Comparison of ENCODE assay signal across 17 cellular contexts in genomic region chr5:14242871-14243383, GRCh38.
A peak's percentile ranks its signal among the peaks of the same experiment; 100 is the strongest.
DNase-seq lines count a peak whose midpoint lies in the region; ATAC-seq and TF ChIP-seq lines count a peak whose summit lies in the region.
"Had no signal": no experiment of that assay in that cellular context is flagged by ENCODE, and none has a peak within 500 bp of the region (broad histone marks: within the 10 kb centered on the region; RNA-seq: fewer than 3 reads in every experiment).

No MANE protein-coding gene starts in this region.

- TF ChIP-seq EP300 in tibial nerve (IDR thresholded peaks at IDR 0.05) = no peak

- POLR2A ChIA-PET in Panc1 (lab: Charles Lee) = interaction anchor here (0.6 kb wide), 1 partner anchor 96 kb away, joined by 3 read pairs; no protein-coding TSS in a partner anchor

- CTCF ChIA-PET in Panc1 (lab: Charles Lee) = interaction anchor here (0.6 kb wide), 1 partner anchor 41 kb away, joined by 7 read pairs; no protein-coding TSS in a partner anchor

- no peaks in the 10 kb centered on the region for H3K27me3 ChIP-seq in heart left ventricle
- no peaks in the 10 kb centered on the region for H3K27me3 ChIP-seq in Panc1 (ENCODE audit: control insufficient read depth, insufficient read depth, low read length)
- H3K27me3 ChIP-seq in left lung = no peaks in the 10 kb centered on the region
- H3K27me3 ChIP-seq in upper lobe of right lung = no peaks in the 10 kb centered on the region
- H3K27me3 ChIP-seq in tibial nerve = no peaks in the 10 kb centered on the region
- H3K27me3 ChIP-seq: BLaER1 had no signal

- DNase-seq in heart left ventricle = no peak
- DNase-seq in Right ventricle myocardium inferior (ENCODE audit: missing footprints) = no peak
- DNase-seq in Panc1 (ENCODE audit: low read depth, low spot score) = no peak
- DNase-seq in left lung = no peak
- no peak for DNase-seq in upper lobe of right lung
- DNase-seq in NCI-H1105 (lab: John Stamatoyannopoulos, UW) = no peak
- no peak for DNase-seq in tibial nerve (ENCODE audit: low spot score in 2 of 2)
- DNase-seq: H7; Kasumi-1; MM.1S; NCI-H1092 treated with DMSO at 0.1 percent for 48 hours; NCI-H1694 treated with DMSO at 0.1 percent for 48 hours; NCI-H226; NCI-H526; NK-92 treated with Interleukin-12 subunit alpha and Interleukin-12 subunit beta, amount 100 ng/mL, for 24 hours had no signal

- intact Hi-C loops in heart left ventricle (cut with DNase I) = no loop called here
- intact Hi-C loops in Right ventricle myocardium inferior (cut with DNase I) = no loop called here
- intact Hi-C loops in Panc1 (cut with micrococcal nuclease; ENCODE audit: unreplicated experiment) = no loop called here
- intact Hi-C loops in left lung (cut with DNase I) = no loop called here
- intact Hi-C loops in upper lobe of right lung (cut with DNase I) = loop anchor here (10.0 kb wide), 1 partner anchor 98 kb away; the partner anchor contains the start of gene TRIO

- in situ Hi-C loops in Panc1 (cut with HindIII; ENCODE audit: low pct_unique_long_range_greater_than_20kb, low sequenced_read_pairs) = no loop called here

- H3K27ac ChIP-seq in heart left ventricle (peak overlapping the region in 2 of 12 donors; percentile 13), Panc1 (ENCODE audit: low read length) (peak overlapping the region; percentile 86), left lung (no peak overlapping the region), upper lobe of right lung (no peak overlapping the region), tibial nerve (no peak overlapping the region)
- H3K27ac ChIP-seq: BLaER1 had no signal

- H3K9me3 ChIP-seq in heart left ventricle = no peaks in the 10 kb centered on the region
- no peaks in the 10 kb centered on the region for H3K9me3 ChIP-seq in Panc1 (ENCODE audit: control insufficient read depth, insufficient read depth, low read depth, low read length)
- H3K9me3 ChIP-seq in left lung = no peaks in the 10 kb centered on the region
- no peaks in the 10 kb centered on the region for H3K9me3 ChIP-seq in upper lobe of right lung
- no peaks in the 10 kb centered on the region for H3K9me3 ChIP-seq in tibial nerve
- H3K9me3 ChIP-seq: BLaER1 had no signal

- ATAC-seq in heart left ventricle (peak in 3 of 4 donors; percentile 17 to 38 (median 36)), Right ventricle myocardium inferior (no peak), Panc1 (no peak), left lung (peak; percentile 26), upper lobe of right lung (peak; percentile 57), GM19452 (IDR thresholded peaks at IDR 0.05; ENCODE audit: unreplicated experiment) (no peak)

- BruUV-seq in Panc1 (replicated peaks; lab: Mats Ljungman, UMichigan) = no TSS peak

- H3K4me3 ChIP-seq in heart left ventricle (no peak overlapping the region), Panc1 (ENCODE audit: low read depth in 2 of 2, low read length in 2 of 2) (no peak overlapping the region), left lung (no peak overlapping the region), upper lobe of right lung (no peak overlapping the region), tibial nerve (no peak overlapping the region)
- H3K4me3 ChIP-seq: BLaER1 had no signal

- TF ChIP-seq CTCF in heart left ventricle (IDR thresholded peaks at IDR 0.05) = no peak
- TF ChIP-seq CTCF in Panc1 (IDR thresholded peaks at IDR 0.05) = no peak
- TF ChIP-seq CTCF in left lung (IDR thresholded peaks at IDR 0.05) = no peak
- no peak for TF ChIP-seq CTCF in upper lobe of right lung (IDR thresholded peaks at IDR 0.05)
- no peak for TF ChIP-seq CTCF in tibial nerve (IDR thresholded peaks at IDR 0.05)

- H3K36me3 ChIP-seq in heart left ventricle = no peaks in the 10 kb centered on the region
- no peaks in the 10 kb centered on the region; the same call in 1 of the 2 replicates for H3K36me3 ChIP-seq in Panc1 (ENCODE audit: control insufficient read depth, insufficient read depth, low read length)
- H3K36me3 ChIP-seq in left lung = no peaks in the 10 kb centered on the region
- no peaks in the 10 kb centered on the region for H3K36me3 ChIP-seq in upper lobe of right lung
- no peaks in the 10 kb centered on the region for H3K36me3 ChIP-seq in tibial nerve
- H3K36me3 ChIP-seq: BLaER1 had no signal

- no peak for TF ChIP-seq POLR2A in heart left ventricle (IDR thresholded peaks at IDR 0.05)
- no peak for TF ChIP-seq POLR2A in tibial nerve (IDR thresholded peaks at IDR 0.05)

- H3K4me1 ChIP-seq in heart left ventricle = peaks cover 0 to 78% (median 30%) of the 10 kb centered on the region in 12 donors
- peaks cover 99% of the 10 kb centered on the region for H3K4me1 ChIP-seq in Panc1 (ENCODE audit: control insufficient read depth, insufficient read depth, low read length)
- H3K4me1 ChIP-seq in left lung = peaks cover 0 to 29% of the 10 kb centered on the region in 2 donors
- H3K4me1 ChIP-seq in upper lobe of right lung = peaks cover 6% of the 10 kb centered on the region
- H3K4me1 ChIP-seq in tibial nerve = peaks cover 0 to 31% (median 4%) of the 10 kb centered on the region in 4 donors

- 69 to 81% (median 75%) methylated on average over 7 of the region's 7 CpGs for WGBS in heart left ventricle, 4 donors
- 90 to 91% methylated on average over 7 of the region's 7 CpGs for WGBS in tibial nerve, 2 donors

Comparison
In these comparisons a context has a peak if more than half of its experiments do, and no peak if none do; other contexts are left out.
1. ATAC-seq: peak in heart left ventricle (3 of 4), left lung (single experiment) and upper lobe of right lung (single experiment); none in Right ventricle myocardium inferior (single experiment), Panc1 (single experiment) and GM19452 (single experiment).